ENCODE assay signal across 23 cellular contexts in the genomic region with DNA sequence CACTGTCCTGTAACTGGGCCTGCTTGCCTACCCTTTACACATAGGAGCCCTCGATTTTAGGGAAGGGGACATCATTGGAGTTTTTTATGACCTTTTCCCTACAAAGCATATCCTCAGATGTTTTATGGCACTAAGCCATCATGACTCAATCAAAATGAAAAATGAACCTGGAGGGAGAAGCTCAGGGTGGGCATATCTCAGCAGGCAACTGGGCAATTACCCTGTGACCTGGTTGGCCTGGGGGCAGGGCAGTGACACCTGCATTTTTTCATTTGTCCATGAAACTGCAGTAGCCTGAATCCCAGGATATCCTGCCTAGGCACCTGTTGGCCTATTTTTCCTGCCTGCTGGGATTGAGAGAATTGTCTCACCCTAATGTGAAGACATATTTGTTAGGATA. TPM values are rescaled to one million over a fixed set of nuclear protein-coding genes. Genes with fewer than 3 reads are reported as not detected.
DNase-seq lines count a peak whose midpoint lies in the region; ATAC-seq and TF ChIP-seq lines count a peak whose summit lies in the region.
"Had no signal": no experiment of that assay in that cellular context is flagged by ENCODE, and none has a peak within 500 bp of the region (broad histone marks: within the 10 kb centered on the region; RNA-seq: fewer than 3 reads in every experiment).

No MANE protein-coding gene starts in this region.

- H3K27ac ChIP-seq in Panc1 (ENCODE audit: low read length), result peak overlapping the region; percentile 98
- peak overlapping the region; percentile 73 for H3K27ac ChIP-seq in mammary epithelial cell (ENCODE audit: insufficient read depth, low read depth, low read length)
- peak overlapping the region in 3 of 4 donors; percentile 17 to 90 (median 67) for H3K27ac ChIP-seq in tibial nerve
- H3K27ac ChIP-seq: right lobe of liver had no signal

- in situ Hi-C loops in Panc1 (cut with HindIII; ENCODE audit: low pct_unique_long_range_greater_than_20kb, low sequenced_read_pairs) (no loop called here), mammary epithelial cell (cut with MboI; ENCODE audit: low sequenced_read_pairs in 2 of 2) (loop anchor here in 1 of 2 donors (25.0 kb wide), 1 partner anchor 699 kb away; a partner anchor contains a TSS)

- WGBS in mammary epithelial cell (ENCODE audit: low coverage, missing lambda C conversion rate), result 100% methylated on average over 1 of the region's 1 CpG
- 38 to 47% methylated on average over 1 of the region's 1 CpG for WGBS in tibial nerve, 2 donors

- no peak overlapping the region for H3K9ac ChIP-seq in mammary epithelial cell (ENCODE audit: insufficient read depth, low read length)

- peak overlapping the region; percentile 41 for H3K4me2 ChIP-seq in mammary epithelial cell (ENCODE audit: insufficient read depth, low read depth, low read length)

- H3K4me3 ChIP-seq in Panc1 (ENCODE audit: low read depth in 2 of 2, low read length in 2 of 2) (no peak overlapping the region), mammary epithelial cell (replicated peaks in 1 of 3; ENCODE audit: insufficient read depth in 1 of 3, low read depth in 2 of 3, low read length in 3 of 3) (no peak overlapping the region), tibial nerve (no peak overlapping the region)
- H3K4me3 ChIP-seq: K562, right lobe of liver had no signal

- peak overlapping the region; percentile 46 to 97 (median 95) for H3K27ac Mint-ChIP-seq in nephron
- H3K27ac Mint-ChIP-seq: activated T-cell treated with anti-CD3 and anti-CD28 coated beads, Interleukin-2, amount 50 U/mL, for 24 hours; CD8-positive, alpha-beta memory T cell; effector memory CD8-positive, alpha-beta T cell; natural killer cell had no signal

- H2AFZ ChIP-seq in mammary epithelial cell (ENCODE audit: low read depth, low read length), result no peak overlapping the region

- CTCF ChIA-PET in Panc1 (lab: Charles Lee) (no interaction called here), mammary epithelial cell (lab: Charles Lee; ENCODE audit: low non-redundant PET) (no interaction called here)

- dilution Hi-C loops in mammary epithelial cell (cut with HindIII; ENCODE audit: low sequenced_read_pairs), result no loop called here

- H4K20me1 ChIP-seq in mammary epithelial cell (ENCODE audit: insufficient read depth, low read length), result no peaks in the 10 kb centered on the region

- DNase-seq in Panc1 (ENCODE audit: low read depth, low spot score) (no peak), mammary epithelial cell (no peak), tibial nerve (ENCODE audit: low spot score in 2 of 2) (no peak), NCI-H1694 (lab: John Stamatoyannopoulos, UW) (no peak)
- DNase-seq: activated naive CD4-positive, alpha-beta T cell treated with Interleukin-2 at 50 U/mL for 16 hours; activated T-cell treated with anti-CD3 and anti-CD28 coated beads, Interleukin-2, amount 50 U/mL, for 24 hours; anterior cingulate cortex; CD8-positive, alpha-beta memory T cell; DMS53; effector memory CD8-positive, alpha-beta T cell; GF-D8; H7; left colon; natural killer cell; NCI-H2171 treated with DMSO at 0.1 percent for 48 hours; NCI-H69; right lobe of liver; SHP77 had no signal

- H3K4me1 Mint-ChIP-seq in nephron, result peaks cover 83% of the 10 kb centered on the region

- no peaks in the 10 kb centered on the region for H3K9me3 ChIP-seq in Panc1 (ENCODE audit: control insufficient read depth, insufficient read depth, low read depth, low read length)
- H3K9me3 ChIP-seq in mammary epithelial cell (replicated peaks; ENCODE audit: insufficient read depth, low read length), result no peaks in the 10 kb centered on the region
- H3K9me3 ChIP-seq in tibial nerve, result no peaks in the 10 kb centered on the region
- H3K9me3 ChIP-seq: right lobe of liver had no signal

- H3K27me3 ChIP-seq in Panc1 (ENCODE audit: control insufficient read depth, insufficient read depth, low read length) (no peaks in the 10 kb centered on the region), mammary epithelial cell (ENCODE audit: insufficient read depth, low read length) (no peaks in the 10 kb centered on the region), tibial nerve (no peaks in the 10 kb centered on the region)
- H3K27me3 ChIP-seq: right lobe of liver had no signal

- TF ChIP-seq POLR2A in tibial nerve (IDR thresholded peaks at IDR 0.05), result no peak

- ATAC-seq in Panc1, result no peak
- no peak for ATAC-seq in GM19455 (IDR thresholded peaks at IDR 0.05; ENCODE audit: unreplicated experiment)
- no peak for ATAC-seq in HG02763 (IDR thresholded peaks at IDR 0.05; ENCODE audit: unreplicated experiment)
- ATAC-seq: activated CD4-positive, CD25-positive, alpha-beta regulatory T cell treated with anti-CD3 and anti-CD28 coated beads, Interleukin-2, amount 50 U/mL, for 24 hours; effector memory CD8-positive, alpha-beta T cell; K562; left colon; natural killer cell; right lobe of liver had no signal

- BruUV-seq in Panc1 (replicated peaks; lab: Mats Ljungman, UMichigan), result no TSS peak
- BruUV-seq in mammary epithelial cell (replicated peaks; lab: Mats Ljungman, UMichigan), result no TSS peak

- H3K9me3 Mint-ChIP-seq in nephron, result no peaks in the 10 kb centered on the region
- H3K9me3 Mint-ChIP-seq: activated T-cell treated with anti-CD3 and anti-CD28 coated beads, Interleukin-2, amount 50 U/mL, for 24 hours; effector memory CD8-positive, alpha-beta T cell; natural killer cell had no signal

- intact Hi-C loops in Panc1 (cut with micrococcal nuclease; ENCODE audit: unreplicated experiment), result no loop called here
- intact Hi-C loops in mammary epithelial cell (cut with micrococcal nuclease), result no loop called here

- POLR2A ChIA-PET in Panc1 (lab: Charles Lee), result no interaction called here

- H3K36me3 Mint-ChIP-seq in nephron (ENCODE audit: low read depth), result no peaks in the 10 kb centered on the region
- H3K36me3 Mint-ChIP-seq: CD8-positive, alpha-beta memory T cell; natural killer cell had no signal

- no peaks in the 10 kb centered on the region for H3K36me3 ChIP-seq in Panc1 (ENCODE audit: control insufficient read depth, insufficient read depth, low read length)
- H3K36me3 ChIP-seq in mammary epithelial cell (ENCODE audit: insufficient read depth, low read length), result peaks cover 20% of the 10 kb centered on the region
- no peaks in the 10 kb centered on the region for H3K36me3 ChIP-seq in tibial nerve
- H3K36me3 ChIP-seq: right lobe of liver had no signal

- peaks cover 4% of the 10 kb centered on the region for H3K27me3 Mint-ChIP-seq in nephron (ENCODE audit: low read depth)

- no peak overlapping the region for H3K4me3 Mint-ChIP-seq in nephron
- H3K4me3 Mint-ChIP-seq: activated T-cell treated with anti-CD3 and anti-CD28 coated beads, Interleukin-2, amount 50 U/mL, for 24 hours; CD8-positive, alpha-beta memory T cell; effector memory CD8-positive, alpha-beta T cell; natural killer cell had no signal

- TF ChIP-seq EP300 in tibial nerve (IDR thresholded peaks at IDR 0.05), result no peak

- no peak for TF ChIP-seq CTCF in Panc1 (IDR thresholded peaks at IDR 0.05)
- no peak for TF ChIP-seq CTCF in mammary epithelial cell (conservative IDR thresholded peaks at IDR 0.05 in 1 of 2, IDR thresholded peaks at IDR 0.05 in 1 of 2; ENCODE audit: extremely low read depth in 1 of 2, insufficient read depth in 1 of 2, low read depth in 1 of 2, low read length in 2 of 2)
- TF ChIP-seq CTCF in nephron (IDR thresholded peaks at IDR 0.05; ENCODE audit: unreplicated experiment in 3 of 3), result no peak
- TF ChIP-seq CTCF in tibial nerve (IDR thresholded peaks at IDR 0.05), result no peak

- H3K4me1 ChIP-seq in Panc1 (ENCODE audit: control insufficient read depth, insufficient read depth, low read length) (peaks cover 46% of the 10 kb centered on the region), mammary epithelial cell (ENCODE audit: insufficient read depth, low read length) (peaks cover 79% of the 10 kb centered on the region), tibial nerve (peaks cover 0 to 71% (median 9%) of the 10 kb centered on the region in 4 donors)
- H3K4me1 ChIP-seq: right lobe of liver had no signal

- H3K79me2 ChIP-seq in mammary epithelial cell (ENCODE audit: insufficient read depth, low read length), result peaks cover 100% of the 10 kb centered on the region

RNA-seq across cellular contexts. Expression of a gene that starts 45.2 kb away (rescaled TPM):
- total RNA-seq in Panc1 (2021; ENCODE audit: unreplicated experiment) (0.41 TPM), mammary epithelial cell (1 to 10 TPM; 5.2 to 5.6 TPM), tibial nerve (1 to 10 TPM; 1.7 to 7.0 (median 4.8) TPM)
- not detected for polyA plus RNA-seq in Panc1 (2012; ENCODE audit: insufficient read length)
- polyA plus RNA-seq in mammary epithelial cell, result not detected
- polyA minus RNA-seq in mammary epithelial cell, result not detected
- total RNA-seq: CD8-positive, alpha-beta memory T cell; H7; K562; left colon; natural killer cell had no signal
- polyA plus RNA-seq: CD8-positive, alpha-beta memory T cell; K562 had no signal
